Comparison of ENCODE assay signal across 26 cellular contexts in genomic region chr15:87748483-87748882, GRCh38.
A peak's percentile ranks its signal among the peaks of the same experiment; 100 is the strongest.
DNase-seq lines count a peak whose midpoint lies in the region; ATAC-seq, FAIRE-seq and TF ChIP-seq lines count a peak whose summit lies in the region.
"Had no signal": no experiment of that assay in that cellular context is flagged by ENCODE, and none has a peak within 500 bp of the region (broad histone marks: within the 10 kb centered on the region; RNA-seq: fewer than 3 reads in every experiment).

No MANE protein-coding gene starts in this region.

- in situ Hi-C loops in K562 (cut with MboI) = no loop called here

- no TSS peak for BruUV-seq in K562 (replicated peaks; lab: Mats Ljungman, UMichigan)

- no peak for FAIRE-seq in K562 (lab: Jason Lieb, UNC)
- FAIRE-seq: A204.1, GM12878, GM12892, GM18507, GM19239 had no signal

- intact Hi-C loops in K562 (cut with micrococcal nuclease) = no loop called here

- no peak for TF ChIP-seq RAD21 in K562 (CRISPR knock-in tag; conservative IDR thresholded peaks at IDR 0.05 in 1 of 2, IDR thresholded peaks at IDR 0.05 in 1 of 2)

- H3K36me3 ChIP-seq in K562 (ENCODE audit: control insufficient read depth, insufficient read depth, low read length) = no peaks in the 10 kb centered on the region
- H3K36me3 ChIP-seq: BE2C, BLaER1 had no signal

- no peak for ATAC-seq in K562
- no peak for ATAC-seq in HG03520 (IDR thresholded peaks at IDR 0.05; ENCODE audit: unreplicated experiment)
- ATAC-seq in GM18858 (IDR thresholded peaks at IDR 0.05; ENCODE audit: unreplicated experiment) = no peak
- ATAC-seq: GM12878 had no signal

- no peaks in the 10 kb centered on the region for H3K79me2 ChIP-seq in K562 (ENCODE audit: control insufficient read depth, insufficient read depth, low read length)

- TF ChIP-seq POLR2A in K562 (conservative IDR thresholded peaks at IDR 0.05) = no peak

- H3K4me1 ChIP-seq in K562 (replicated peaks in 1 of 2; ENCODE audit: control insufficient read depth in 2 of 2, insufficient read depth in 2 of 2, low read length in 2 of 2) = peaks cover 3 to 17% of the 10 kb centered on the region in 2 experiments; a peak in 3 of 5 replicates

- no peak overlapping the region for H2AFZ ChIP-seq in K562 (ENCODE audit: low read depth, low read length)

- H3K27me3 ChIP-seq in K562 (ENCODE audit: control insufficient read depth in 2 of 2, insufficient read depth in 2 of 2, low read length in 2 of 2) = no peaks in the 10 kb centered on the region
- H3K27me3 ChIP-seq: BE2C, BLaER1 had no signal

- no peak overlapping the region for H3K4me2 ChIP-seq in K562 (ENCODE audit: insufficient read depth, low read length)
- H3K4me2 ChIP-seq: BLaER1 had no signal

- no peak for TF ChIP-seq CTCF in K562 (IDR thresholded peaks at IDR 0.05 in 2 of 3, conservative IDR thresholded peaks at IDR 0.05 in 1 of 3; ENCODE audit: insufficient read depth in 2 of 3, low read depth in 1 of 3, low read length in 3 of 3)

- CTCF ChIA-PET in K562 (lab: Yijun Ruan, JAX; ENCODE audit: low intra/inter-chr PET ratio) = no interaction called here

- H3K9ac ChIP-seq in K562 (ENCODE audit: insufficient read depth in 1 of 2, low read depth in 2 of 2, low read length in 2 of 2) = no peak overlapping the region
- H3K9ac ChIP-seq: BLaER1 had no signal

- no peaks in the 10 kb centered on the region for H4K20me1 ChIP-seq in K562 (replicated peaks; ENCODE audit: control insufficient read depth, insufficient read depth, low read length)
- H4K20me1 ChIP-seq: BLaER1 had no signal

- POLR2A ChIA-PET in K562 (lab: Yijun Ruan, JAX) = interaction anchor here (0.6 kb wide), 1 partner anchor 203 kb away, joined by 3 read pairs; no protein-coding TSS in a partner anchor

- H3K4me3 ChIP-seq in K562 = no peak overlapping the region
- H3K4me3 ChIP-seq: BLaER1, GM12878 had no signal

- H3K9me1 ChIP-seq in K562 (ENCODE audit: control insufficient read depth, insufficient read depth, low read length) = no peaks in the 10 kb centered on the region

- no peaks in the 10 kb centered on the region for H3K9me3 ChIP-seq in K562 (replicated peaks; ENCODE audit: control insufficient read depth, insufficient read depth, low read depth, low read length)
- H3K9me3 ChIP-seq: BE2C, BLaER1 had no signal

- DNase-seq in RPMI7951 (ENCODE audit: low read depth) (peak; percentile 49), K562 (ENCODE audit: extremely low read depth in 1 of 4, low spot score in 3 of 4) (no peak), islet precursor cell (peak; percentile 34)
- DNase-seq: 8988T; ACHN; BE2C; C1 segment of cervical spinal cord; CD4-positive, alpha-beta memory T cell; CD4-positive, CD25-positive, alpha-beta regulatory T cell; CD8-positive, alpha-beta memory T cell; COR-L47; DMS 273 treated with DMSO at 0.1 percent for 48 hours; DMS153; DMS53; DMS79; DND-41; EL; GDM1 had no signal

- H3K27ac ChIP-seq in K562 (ENCODE audit: extremely low read depth, low read depth, low read length) = no peak overlapping the region
- H3K27ac ChIP-seq: BLaER1 had no signal

- no peak for TF ChIP-seq EP300 in K562 (IDR thresholded peaks at IDR 0.05; ENCODE audit: low read length)

- WGBS in K562 (ENCODE audit: insufficient coverage, low coverage, missing lambda C conversion rate) = 48% methylated on average over 8 of the region's 8 CpGs

TF ChIP-seq in K562, 482 proteins besides CTCF, POLR2A, EP300 and RAD21:
- no peak for TF ChIP-seq DPF2 (IDR thresholded peaks at IDR 0.05)
- TF ChIP-seq E2F6 (IDR thresholded peaks at IDR 0.05; ENCODE audit: borderline replicate concordance in 1 of 2, extremely low read depth in 1 of 2, insufficient read depth in 1 of 2, insufficient read length in 1 of 2, low read depth in 1 of 2, low read length in 1 of 2, poor library complexity in 1 of 2, severe bottlenecking in 1 of 2) = peak; percentile 28 to 54
- TF ChIP-seq ILK (tag; IDR thresholded peaks at IDR 0.05; ENCODE audit: borderline replicate concordance, low read depth) = no peak

Comparison
In these comparisons a context has a peak if more than half of its experiments do, and no peak if none do; other contexts are left out.
1. DNase-seq: peak in RPMI7951 (single experiment) and islet precursor cell (single experiment); none in K562 (0 of 4).